ENCODE assay signal across 8 cellular contexts in genomic region chr7:10939237-10939910, GRCh38. TPM values are rescaled to one million over a fixed set of nuclear protein-coding genes. Genes with fewer than 3 reads are reported as not detected.
DNase-seq lines count a peak whose midpoint lies in the region; ATAC-seq and TF ChIP-seq lines count a peak whose summit lies in the region.

No MANE protein-coding gene starts in this region.

- 0 to 2% methylated on average over 18 of the region's 18 CpGs for WGBS in esophagus, 2 donors

- peaks cover 31% of the 10 kb centered on the region for H3K79me2 ChIP-seq in OCI-LY3 (ENCODE audit: low read length)

- H3K4me3 ChIP-seq in OCI-LY3 (ENCODE audit: low read length) (peak overlapping the region; percentile 100), esophagus (ENCODE audit: low read depth in 1 of 2, low read length in 2 of 2) (peak overlapping the region; percentile 78 to 99)

- H3K9me3 ChIP-seq in OCI-LY3 (ENCODE audit: insufficient read depth, low read length) (no peaks in the 10 kb centered on the region), esophagus (ENCODE audit: control insufficient read depth in 2 of 2, insufficient read depth in 1 of 2, low read depth in 1 of 2, low read length in 1 of 2) (no peaks in the 10 kb centered on the region)

- no peaks in the 10 kb centered on the region for H4K20me1 ChIP-seq in OCI-LY3 (ENCODE audit: insufficient read depth, low read length)

- no peaks in the 10 kb centered on the region for H3K27me3 ChIP-seq in OCI-LY3 (ENCODE audit: low read depth, low read length)
- no peaks in the 10 kb centered on the region for H3K27me3 ChIP-seq in esophagus (ENCODE audit: control insufficient read depth in 1 of 2, insufficient read depth in 2 of 2, low read length in 2 of 2)

- DNase-seq in NCI-H1105 (lab: John Stamatoyannopoulos, UW) (peak; percentile 22), NCI-H1105 treated with DMSO at 0.1 percent for 48 hours (lab: John Stamatoyannopoulos, UW) (no peak), omental fat pad (ENCODE audit: low spot score) (no peak), KBM-7 (no peak), NCI-H2107 (lab: John Stamatoyannopoulos, UW) (no peak)

- H3K4me1 ChIP-seq in OCI-LY3 (ENCODE audit: low read length) (peaks cover 14% of the 10 kb centered on the region), esophagus (ENCODE audit: control insufficient read depth in 2 of 2, insufficient read depth in 2 of 2, low read length in 1 of 2) (no peaks in the 10 kb centered on the region)

- H3K27ac ChIP-seq in OCI-LY3 (ENCODE audit: low read length) = peak overlapping the region; percentile 80
- H3K27ac ChIP-seq in esophagus (ENCODE audit: low read depth in 2 of 2, low read length in 1 of 2) = peak overlapping the region; percentile 87 to 97

- TF ChIP-seq CTCF in OCI-LY3 (IDR thresholded peaks at IDR 0.05; ENCODE audit: low read depth, low read length) = no peak
- no peak for TF ChIP-seq CTCF in omental fat pad (IDR thresholded peaks at IDR 0.05)

- H3K36me3 ChIP-seq in OCI-LY3 (replicated peaks; ENCODE audit: low read depth, low read length) (peaks cover 12% of the 10 kb centered on the region), esophagus (ENCODE audit: control insufficient read depth in 2 of 2, insufficient read depth in 2 of 2, low read length in 1 of 2) (peaks cover 3 to 6% of the 10 kb centered on the region in 2 donors)

- peak; percentile 3 for ATAC-seq in HG02678 (IDR thresholded peaks at IDR 0.05; ENCODE audit: unreplicated experiment)
- ATAC-seq in omental fat pad (ENCODE audit: low FRiP score) = peak; percentile 32

- peak overlapping the region; percentile 91 for H3K4me2 ChIP-seq in OCI-LY3 (ENCODE audit: low read length)

- peak overlapping the region; percentile 99 for H3K9ac ChIP-seq in OCI-LY3 (ENCODE audit: low read length)

- in situ Hi-C loops in KBM-7 (cut with MboI; ENCODE audit: low pct_unique_long_range_greater_than_20kb, low sequenced_read_pairs) = no loop called here

- H2AFZ ChIP-seq in OCI-LY3 (ENCODE audit: low read depth, low read length) = peak overlapping the region; percentile 97

RNA-seq across cellular contexts. Expression of gene PHF14, which starts 34.3 kb away (rescaled TPM):
- 10 to 100 TPM; 10.2 to 18.0 TPM for polyA plus RNA-seq in esophagus
- total RNA-seq in omental fat pad = 10 to 100 TPM; 23.2 to 46.8 (median 29.2) TPM
